1 cellular context compared by ENCODE assay signal in genomic region chr2:215290980-215291599, GRCh38.
A peak's percentile ranks its signal among the peaks of the same experiment; 100 is the strongest.
TF ChIP-seq lines count a peak whose summit lies in the region.

No MANE protein-coding gene starts in this region.

TF ChIP-seq in K562, 482 proteins besides CTCF, POLR2A, EP300 and RAD21 (continued from another document and continues in another):
- peak; percentile 83 for TF ChIP-seq ZNF592 (IDR thresholded peaks at IDR 0.05)
- TF ChIP-seq ETS2 (tag; IDR thresholded peaks at IDR 0.05; ENCODE audit: borderline replicate concordance, poor library complexity, severe bottlenecking) = no peak
- TF ChIP-seq ZNF384 (IDR thresholded peaks at IDR 0.05; ENCODE audit: low read depth, low read length) = no peak
- TF ChIP-seq ZNF589 (CRISPR knock-in tag; IDR thresholded peaks at IDR 0.05; ENCODE audit: low read depth) = no peak
- TF ChIP-seq ZBTB9 (CRISPR knock-in tag; IDR thresholded peaks at IDR 0.05) = no peak
- TF ChIP-seq ZHX1 (conservative IDR thresholded peaks at IDR 0.05; ENCODE audit: low read length) = no peak
- TF ChIP-seq KLF10 (CRISPR knock-in tag; IDR thresholded peaks at IDR 0.05) = no peak
- TF ChIP-seq ELF4 (CRISPR knock-in tag; IDR thresholded peaks at IDR 0.05) = no peak
- TF ChIP-seq ELK1 (CRISPR knock-in tag; IDR thresholded peaks at IDR 0.05) = no peak
- no peak for TF ChIP-seq PTBP1 (IDR thresholded peaks at IDR 0.05; ENCODE audit: low read depth, low read length)
- no peak for TF ChIP-seq ZNF445 (CRISPR knock-in tag; IDR thresholded peaks at IDR 0.05; ENCODE audit: low read depth)
- TF ChIP-seq ILF3 (IDR thresholded peaks at IDR 0.05; ENCODE audit: borderline replicate concordance) = no peak
- TF ChIP-seq ZFP91 (CRISPR knock-in tag; IDR thresholded peaks at IDR 0.05) = no peak
- no peak for TF ChIP-seq SNAPC5 (CRISPR knock-in tag; IDR thresholded peaks at IDR 0.05)
- no peak for TF ChIP-seq NCOA4 (IDR thresholded peaks at IDR 0.05; ENCODE audit: partially characterized antibody)
- TF ChIP-seq SMARCC2 (IDR thresholded peaks at IDR 0.05; ENCODE audit: low read depth) = no peak
- TF ChIP-seq HDAC2 (IDR thresholded peaks at IDR 0.05) = no peak
- no peak for TF ChIP-seq ZNF24 (IDR thresholded peaks at IDR 0.05)
- no peak for TF ChIP-seq MED1 (CRISPR knock-in tag; IDR thresholded peaks at IDR 0.05; ENCODE audit: borderline replicate concordance)
- no peak for TF ChIP-seq RHOXF2B (CRISPR knock-in tag; conservative IDR thresholded peaks at IDR 0.05)
- TF ChIP-seq COPS2 (conservative IDR thresholded peaks at IDR 0.05) = no peak
- TF ChIP-seq ZZZ3 (IDR thresholded peaks at IDR 0.05) = no peak
- TF ChIP-seq GTF2F1 (IDR thresholded peaks at IDR 0.05; ENCODE audit: low read depth, low read length) = no peak
- no peak for TF ChIP-seq ASH1L (IDR thresholded peaks at IDR 0.05; ENCODE audit: borderline replicate concordance, low read depth, partially characterized antibody)
- TF ChIP-seq RFX1 (IDR thresholded peaks at IDR 0.05) = peak; percentile 53
- no peak for TF ChIP-seq ZNF512 (tag; IDR thresholded peaks at IDR 0.05)
- no peak for TF ChIP-seq MYBL2 (IDR thresholded peaks at IDR 0.05; ENCODE audit: low read depth)
- no peak for TF ChIP-seq MYBL2 (CRISPR knock-in tag; IDR thresholded peaks at IDR 0.05; ENCODE audit: borderline replicate concordance)
- no peak for TF ChIP-seq ILK (tag; IDR thresholded peaks at IDR 0.05; ENCODE audit: borderline replicate concordance, low read depth)
- TF ChIP-seq MGA (IDR thresholded peaks at IDR 0.05) = peak; percentile 88
- 0 out of 2 replicates have a peak, but pooled peaks have one; percentile 18 for TF ChIP-seq SMARCA4 (IDR thresholded peaks at IDR 0.05)
- TF ChIP-seq FOS (IDR thresholded peaks at IDR 0.05; ENCODE audit: extremely low read depth, insufficient read length) = no peak
- TF ChIP-seq PPARD (CRISPR knock-in tag; IDR thresholded peaks at IDR 0.05) = no peak
- no peak for TF ChIP-seq NR4A1 (CRISPR knock-in tag; IDR thresholded peaks at IDR 0.05)
- TF ChIP-seq NR4A1 (tag; IDR thresholded peaks at IDR 0.05) = peak; percentile 61; the same call in 1 of the 2 replicates
